Comparison of ENCODE assay signal across 8 cellular contexts in the genomic region with DNA sequence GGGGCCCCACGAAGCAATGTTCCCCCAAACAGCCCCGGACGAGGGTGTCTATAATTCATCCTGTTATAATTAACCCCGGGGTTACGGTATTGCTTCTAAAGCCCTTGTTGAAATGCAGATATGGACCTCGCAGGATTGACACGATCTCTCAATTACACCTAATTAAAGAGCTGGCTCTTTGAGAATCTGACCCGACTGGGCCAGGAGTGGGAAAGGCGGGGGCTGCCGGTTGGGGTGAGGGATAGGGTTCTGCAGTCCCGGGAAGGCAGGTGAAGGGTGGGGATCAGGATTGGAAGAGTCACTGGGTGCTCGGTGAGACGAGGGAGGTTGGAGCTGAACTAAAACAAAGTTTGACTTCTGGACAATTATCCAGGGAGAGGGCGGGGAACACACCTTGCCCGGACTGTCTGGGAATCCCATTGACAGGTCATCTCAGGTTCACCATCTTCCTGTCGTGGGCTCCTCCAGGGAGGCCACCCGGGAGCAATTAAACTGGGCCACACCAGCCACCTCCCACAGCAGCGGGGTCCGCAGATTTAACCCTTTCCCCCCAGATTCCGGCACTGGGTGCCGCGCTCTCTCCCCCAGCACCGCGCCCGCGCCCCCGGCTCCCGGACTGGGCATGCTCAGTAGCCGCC. TPM values are rescaled to one million over a fixed set of nuclear protein-coding genes. Genes with fewer than 3 reads are reported as not detected.
DNase-seq lines count a peak whose midpoint lies in the region; TF ChIP-seq lines count a peak whose summit lies in the region.

No MANE protein-coding gene starts in this region.

- no peaks in the 10 kb centered on the region for H4K20me1 ChIP-seq in fibroblast of lung (ENCODE audit: control insufficient read depth, extremely low read depth, insufficient read depth, low read length)

- no peak overlapping the region for H3K27ac Mint-ChIP-seq in progenitor cell of endocrine pancreas

- peak overlapping the region; percentile 76 for H3K4me2 ChIP-seq in fibroblast of lung (ENCODE audit: extremely low read depth, insufficient read depth, low read length)

- TF ChIP-seq CTCF in fibroblast of lung (conservative IDR thresholded peaks at IDR 0.05 in 1 of 2, IDR thresholded peaks at IDR 0.05 in 1 of 2; ENCODE audit: low read depth in 1 of 2, low read length in 2 of 2) (no peak), progenitor cell of endocrine pancreas (IDR thresholded peaks at IDR 0.05; ENCODE audit: unreplicated experiment) (no peak)

- peak overlapping the region; percentile 72 for H3K4me3 Mint-ChIP-seq in progenitor cell of endocrine pancreas (ENCODE audit: low read depth)

- H3K4me1 Mint-ChIP-seq in progenitor cell of endocrine pancreas (ENCODE audit: low read depth): peaks cover 9% of the 10 kb centered on the region

- no peaks in the 10 kb centered on the region for H3K36me3 Mint-ChIP-seq in progenitor cell of endocrine pancreas (ENCODE audit: insufficient read depth)

- no peaks in the 10 kb centered on the region for H3K9me3 Mint-ChIP-seq in progenitor cell of endocrine pancreas (ENCODE audit: low read depth)

- H3K27ac ChIP-seq in SK-N-MC: no peak overlapping the region
- H3K27ac ChIP-seq in fibroblast of lung (ENCODE audit: insufficient read depth, low read length): no peak overlapping the region

- peaks cover 91% of the 10 kb centered on the region for H3K27me3 Mint-ChIP-seq in progenitor cell of endocrine pancreas

- peak overlapping the region; percentile 1 for H2AFZ ChIP-seq in fibroblast of lung (ENCODE audit: low read length)

- H3K27me3 ChIP-seq in fibroblast of lung (ENCODE audit: control insufficient read depth, insufficient read depth, low read length): peaks cover 5% of the 10 kb centered on the region

- no peaks in the 10 kb centered on the region for H3K79me2 ChIP-seq in fibroblast of lung (ENCODE audit: control insufficient read depth, insufficient read depth, low read length)

- H3K4me3 ChIP-seq in SK-N-MC (peak overlapping the region; percentile 80), fibroblast of lung (replicated peaks in 1 of 4; ENCODE audit: control extremely low read depth in 1 of 4, insufficient read depth in 1 of 4, low read depth in 3 of 4, low read length in 4 of 4) (peak overlapping the region; percentile 59 to 85 (median 70))

- H3K9ac ChIP-seq in SK-N-MC (ENCODE audit: insufficient read length) (peak overlapping the region; percentile 56), fibroblast of lung (ENCODE audit: insufficient read depth, low read length) (no peak overlapping the region)

- H3K9me3 ChIP-seq in SK-N-MC (ENCODE audit: low read depth, low read length): no peaks in the 10 kb centered on the region
- no peaks in the 10 kb centered on the region for H3K9me3 ChIP-seq in fibroblast of lung (ENCODE audit: control insufficient read depth, insufficient read depth, low read depth, low read length)

- peaks cover 2% of the 10 kb centered on the region for H3K4me1 ChIP-seq in fibroblast of lung (ENCODE audit: control insufficient read depth, extremely low read depth, insufficient read depth, low read length)

- DNase-seq in NCI-H146 (lab: John Stamatoyannopoulos, UW) (peak; percentile 30), NCI-H146 treated with DMSO at 0.1 percent for 48 hours (lab: John Stamatoyannopoulos, UW; ENCODE audit: unreplicated experiment) (no peak), SK-N-MC (ENCODE audit: low read depth, low spot score) (no peak), fibroblast of lung (ENCODE audit: low read depth in 2 of 2) (no peak), progenitor cell of endocrine pancreas (ENCODE audit: low spot score, unreplicated experiment) (no peak), OCI-M1 (lab: John Stamatoyannopoulos, UW) (no peak), AG08396 (ENCODE audit: low spot score) (no peak)
- no peak for DNase-seq in activated effector memory CD4-positive, alpha-beta T cell treated with Interleukin-2 at 50 U/mL for 16 hours

- no peaks in the 10 kb centered on the region for H3K36me3 ChIP-seq in SK-N-MC (ENCODE audit: insufficient read depth, low read length)
- no peaks in the 10 kb centered on the region for H3K36me3 ChIP-seq in fibroblast of lung (ENCODE audit: control insufficient read depth, insufficient read depth, low read length)

RNA-seq across cellular contexts. Expression of a gene that starts 0.4 kb away (rescaled TPM):
- under 0.01 and 0.17 TPM in 2 replicates for total RNA-seq in fibroblast of lung
- 0.79 and 0.91 TPM in 2 replicates for polyA plus RNA-seq in fibroblast of lung
- polyA plus RNA-seq in fibroblast of lung (2012): 0.51 and 0.54 TPM in 2 replicates
- polyA minus RNA-seq in fibroblast of lung (ENCODE audit: low replicate concordance): not detected in 2 replicates
- 0.53 and 0.55 TPM in 2 replicates for total RNA-seq in progenitor cell of endocrine pancreas

RNA-seq across cellular contexts. Expression of a gene that starts 25.0 kb away (rescaled TPM):
- 8.0 and 11.7 TPM in 2 replicates for total RNA-seq in fibroblast of lung
- 8.3 and 8.6 TPM in 2 replicates for polyA plus RNA-seq in fibroblast of lung
- polyA plus RNA-seq in fibroblast of lung (2012): 5.9 and 6.0 TPM in 2 replicates
- polyA minus RNA-seq in fibroblast of lung (ENCODE audit: low replicate concordance): 0.90 and 2.6 TPM in 2 replicates
- total RNA-seq in progenitor cell of endocrine pancreas: 6.9 and 8.1 TPM in 2 replicates
